1 cellular context compared by ENCODE assay signal in the genomic region with DNA sequence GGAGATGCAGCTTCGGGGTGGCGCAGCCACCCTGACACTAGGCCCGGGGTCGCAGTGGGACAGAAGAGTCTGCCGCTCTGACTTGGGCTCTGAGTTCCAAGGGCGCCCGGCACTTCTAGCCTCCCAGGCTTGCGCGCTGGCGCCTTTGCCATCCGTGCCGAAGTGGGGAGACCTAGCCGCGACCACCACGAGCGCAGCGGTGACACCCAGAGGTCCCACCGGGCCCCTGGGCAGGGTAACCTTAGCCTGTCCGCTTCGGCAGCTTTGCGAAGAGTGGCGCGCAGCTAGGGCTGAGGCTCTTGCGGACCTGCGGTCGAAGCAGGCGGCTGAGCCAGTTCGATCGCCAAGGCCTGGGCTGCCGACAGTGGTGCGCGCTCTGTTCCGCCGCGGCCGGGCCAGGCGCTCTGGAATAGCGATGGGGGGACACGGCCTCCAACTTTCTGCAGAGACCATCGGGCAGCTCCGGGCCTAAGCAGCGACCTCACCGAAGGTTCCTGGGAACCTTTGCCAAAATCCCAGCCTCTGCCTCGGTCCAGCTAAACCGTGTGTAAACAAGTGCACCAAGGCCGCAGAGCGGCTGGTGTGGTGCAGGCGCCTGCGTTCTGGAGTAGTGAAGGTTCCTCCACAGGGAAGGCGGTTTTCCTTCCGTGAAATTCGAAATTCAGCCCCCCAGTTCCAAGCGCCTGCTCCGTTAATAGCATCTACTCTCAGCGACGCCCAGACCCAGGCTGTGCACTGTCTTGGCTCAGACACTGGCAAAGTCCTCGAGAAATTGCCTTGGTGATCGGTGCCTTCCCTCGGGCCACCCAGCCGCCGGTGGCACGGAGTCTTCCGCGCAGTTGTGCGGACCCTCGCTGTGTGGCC.
TF ChIP-seq lines count a peak whose summit lies in the region.

No MANE protein-coding gene starts in this region.

TF ChIP-seq in GM23338, 12 proteins besides CTCF, POLR2A, EP300 and RAD21 (continued from another document):
- TF ChIP-seq, protein P1, sequence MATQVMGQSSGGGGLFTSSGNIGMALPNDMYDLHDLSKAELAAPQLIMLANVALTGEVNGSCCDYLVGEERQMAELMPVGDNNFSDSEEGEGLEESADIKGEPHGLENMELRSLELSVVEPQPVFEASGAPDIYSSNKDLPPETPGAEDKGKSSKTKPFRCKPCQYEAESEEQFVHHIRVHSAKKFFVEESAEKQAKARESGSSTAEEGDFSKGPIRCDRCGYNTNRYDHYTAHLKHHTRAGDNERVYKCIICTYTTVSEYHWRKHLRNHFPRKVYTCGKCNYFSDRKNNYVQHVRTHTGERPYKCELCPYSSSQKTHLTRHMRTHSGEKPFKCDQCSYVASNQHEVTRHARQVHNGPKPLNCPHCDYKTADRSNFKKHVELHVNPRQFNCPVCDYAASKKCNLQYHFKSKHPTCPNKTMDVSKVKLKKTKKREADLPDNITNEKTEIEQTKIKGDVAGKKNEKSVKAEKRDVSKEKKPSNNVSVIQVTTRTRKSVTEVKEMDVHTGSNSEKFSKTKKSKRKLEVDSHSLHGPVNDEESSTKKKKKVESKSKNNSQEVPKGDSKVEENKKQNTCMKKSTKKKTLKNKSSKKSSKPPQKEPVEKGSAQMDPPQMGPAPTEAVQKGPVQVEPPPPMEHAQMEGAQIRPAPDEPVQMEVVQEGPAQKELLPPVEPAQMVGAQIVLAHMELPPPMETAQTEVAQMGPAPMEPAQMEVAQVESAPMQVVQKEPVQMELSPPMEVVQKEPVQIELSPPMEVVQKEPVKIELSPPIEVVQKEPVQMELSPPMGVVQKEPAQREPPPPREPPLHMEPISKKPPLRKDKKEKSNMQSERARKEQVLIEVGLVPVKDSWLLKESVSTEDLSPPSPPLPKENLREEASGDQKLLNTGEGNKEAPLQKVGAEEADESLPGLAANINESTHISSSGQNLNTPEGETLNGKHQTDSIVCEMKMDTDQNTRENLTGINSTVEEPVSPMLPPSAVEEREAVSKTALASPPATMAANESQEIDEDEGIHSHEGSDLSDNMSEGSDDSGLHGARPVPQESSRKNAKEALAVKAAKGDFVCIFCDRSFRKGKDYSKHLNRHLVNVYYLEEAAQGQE (IDR thresholded peaks at IDR 0.05; ENCODE audit: unreplicated experiment) = no peak
